Comparison of ENCODE assay signal across 1 cellular context in the genomic region with DNA sequence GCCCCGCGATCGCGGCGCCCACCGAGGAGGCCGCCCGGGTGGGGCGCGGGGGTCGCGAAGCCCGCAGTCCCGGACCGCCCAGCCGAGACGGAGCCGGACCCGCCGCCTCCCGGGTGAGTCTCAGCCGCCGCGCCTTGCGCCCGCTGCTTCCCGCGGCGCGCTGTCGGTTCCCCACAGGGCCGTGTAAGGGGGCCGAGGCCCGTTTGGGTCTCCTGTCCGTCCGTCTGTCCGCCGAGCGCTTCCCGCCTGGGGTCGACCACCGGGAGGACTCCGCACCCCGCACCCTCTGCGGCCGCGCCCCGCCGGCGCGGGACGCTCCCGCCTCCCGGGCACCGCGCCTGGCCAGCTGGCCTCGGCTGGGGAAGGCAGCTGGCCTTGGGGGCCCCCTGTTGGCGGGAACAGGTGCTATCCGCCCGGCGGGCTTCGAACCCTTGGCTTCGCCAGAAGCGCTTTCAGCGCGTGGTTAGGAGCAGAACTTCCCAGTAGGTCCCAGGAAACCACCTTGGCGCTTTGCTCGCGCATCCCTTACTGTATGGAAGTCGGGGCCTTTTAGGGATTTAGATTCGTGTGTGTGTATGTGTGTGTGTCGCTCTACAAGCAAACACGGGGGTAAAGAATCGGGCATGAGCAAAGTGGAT.
TF ChIP-seq lines count a peak whose summit lies in the region.

No MANE protein-coding gene starts in this region.

TF ChIP-seq in K562, 482 proteins besides CTCF, POLR2A, EP300 and RAD21 (continued from another document):
- TF ChIP-seq, protein P1, sequence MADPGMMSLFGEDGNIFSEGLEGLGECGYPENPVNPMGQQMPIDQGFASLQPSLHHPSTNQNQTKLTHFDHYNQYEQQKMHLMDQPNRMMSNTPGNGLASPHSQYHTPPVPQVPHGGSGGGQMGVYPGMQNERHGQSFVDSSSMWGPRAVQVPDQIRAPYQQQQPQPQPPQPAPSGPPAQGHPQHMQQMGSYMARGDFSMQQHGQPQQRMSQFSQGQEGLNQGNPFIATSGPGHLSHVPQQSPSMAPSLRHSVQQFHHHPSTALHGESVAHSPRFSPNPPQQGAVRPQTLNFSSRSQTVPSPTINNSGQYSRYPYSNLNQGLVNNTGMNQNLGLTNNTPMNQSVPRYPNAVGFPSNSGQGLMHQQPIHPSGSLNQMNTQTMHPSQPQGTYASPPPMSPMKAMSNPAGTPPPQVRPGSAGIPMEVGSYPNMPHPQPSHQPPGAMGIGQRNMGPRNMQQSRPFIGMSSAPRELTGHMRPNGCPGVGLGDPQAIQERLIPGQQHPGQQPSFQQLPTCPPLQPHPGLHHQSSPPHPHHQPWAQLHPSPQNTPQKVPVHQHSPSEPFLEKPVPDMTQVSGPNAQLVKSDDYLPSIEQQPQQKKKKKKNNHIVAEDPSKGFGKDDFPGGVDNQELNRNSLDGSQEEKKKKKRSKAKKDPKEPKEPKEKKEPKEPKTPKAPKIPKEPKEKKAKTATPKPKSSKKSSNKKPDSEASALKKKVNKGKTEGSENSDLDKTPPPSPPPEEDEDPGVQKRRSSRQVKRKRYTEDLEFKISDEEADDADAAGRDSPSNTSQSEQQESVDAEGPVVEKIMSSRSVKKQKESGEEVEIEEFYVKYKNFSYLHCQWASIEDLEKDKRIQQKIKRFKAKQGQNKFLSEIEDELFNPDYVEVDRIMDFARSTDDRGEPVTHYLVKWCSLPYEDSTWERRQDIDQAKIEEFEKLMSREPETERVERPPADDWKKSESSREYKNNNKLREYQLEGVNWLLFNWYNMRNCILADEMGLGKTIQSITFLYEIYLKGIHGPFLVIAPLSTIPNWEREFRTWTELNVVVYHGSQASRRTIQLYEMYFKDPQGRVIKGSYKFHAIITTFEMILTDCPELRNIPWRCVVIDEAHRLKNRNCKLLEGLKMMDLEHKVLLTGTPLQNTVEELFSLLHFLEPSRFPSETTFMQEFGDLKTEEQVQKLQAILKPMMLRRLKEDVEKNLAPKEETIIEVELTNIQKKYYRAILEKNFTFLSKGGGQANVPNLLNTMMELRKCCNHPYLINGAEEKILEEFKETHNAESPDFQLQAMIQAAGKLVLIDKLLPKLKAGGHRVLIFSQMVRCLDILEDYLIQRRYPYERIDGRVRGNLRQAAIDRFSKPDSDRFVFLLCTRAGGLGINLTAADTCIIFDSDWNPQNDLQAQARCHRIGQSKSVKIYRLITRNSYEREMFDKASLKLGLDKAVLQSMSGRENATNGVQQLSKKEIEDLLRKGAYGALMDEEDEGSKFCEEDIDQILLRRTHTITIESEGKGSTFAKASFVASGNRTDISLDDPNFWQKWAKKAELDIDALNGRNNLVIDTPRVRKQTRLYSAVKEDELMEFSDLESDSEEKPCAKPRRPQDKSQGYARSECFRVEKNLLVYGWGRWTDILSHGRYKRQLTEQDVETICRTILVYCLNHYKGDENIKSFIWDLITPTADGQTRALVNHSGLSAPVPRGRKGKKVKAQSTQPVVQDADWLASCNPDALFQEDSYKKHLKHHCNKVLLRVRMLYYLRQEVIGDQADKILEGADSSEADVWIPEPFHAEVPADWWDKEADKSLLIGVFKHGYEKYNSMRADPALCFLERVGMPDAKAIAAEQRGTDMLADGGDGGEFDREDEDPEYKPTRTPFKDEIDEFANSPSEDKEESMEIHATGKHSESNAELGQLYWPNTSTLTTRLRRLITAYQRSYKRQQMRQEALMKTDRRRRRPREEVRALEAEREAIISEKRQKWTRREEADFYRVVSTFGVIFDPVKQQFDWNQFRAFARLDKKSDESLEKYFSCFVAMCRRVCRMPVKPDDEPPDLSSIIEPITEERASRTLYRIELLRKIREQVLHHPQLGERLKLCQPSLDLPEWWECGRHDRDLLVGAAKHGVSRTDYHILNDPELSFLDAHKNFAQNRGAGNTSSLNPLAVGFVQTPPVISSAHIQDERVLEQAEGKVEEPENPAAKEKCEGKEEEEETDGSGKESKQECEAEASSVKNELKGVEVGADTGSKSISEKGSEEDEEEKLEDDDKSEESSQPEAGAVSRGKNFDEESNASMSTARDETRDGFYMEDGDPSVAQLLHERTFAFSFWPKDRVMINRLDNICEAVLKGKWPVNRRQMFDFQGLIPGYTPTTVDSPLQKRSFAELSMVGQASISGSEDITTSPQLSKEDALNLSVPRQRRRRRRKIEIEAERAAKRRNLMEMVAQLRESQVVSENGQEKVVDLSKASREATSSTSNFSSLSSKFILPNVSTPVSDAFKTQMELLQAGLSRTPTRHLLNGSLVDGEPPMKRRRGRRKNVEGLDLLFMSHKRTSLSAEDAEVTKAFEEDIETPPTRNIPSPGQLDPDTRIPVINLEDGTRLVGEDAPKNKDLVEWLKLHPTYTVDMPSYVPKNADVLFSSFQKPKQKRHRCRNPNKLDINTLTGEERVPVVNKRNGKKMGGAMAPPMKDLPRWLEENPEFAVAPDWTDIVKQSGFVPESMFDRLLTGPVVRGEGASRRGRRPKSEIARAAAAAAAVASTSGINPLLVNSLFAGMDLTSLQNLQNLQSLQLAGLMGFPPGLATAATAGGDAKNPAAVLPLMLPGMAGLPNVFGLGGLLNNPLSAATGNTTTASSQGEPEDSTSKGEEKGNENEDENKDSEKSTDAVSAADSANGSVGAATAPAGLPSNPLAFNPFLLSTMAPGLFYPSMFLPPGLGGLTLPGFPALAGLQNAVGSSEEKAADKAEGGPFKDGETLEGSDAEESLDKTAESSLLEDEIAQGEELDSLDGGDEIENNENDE (IDR thresholded peaks at IDR 0.05; ENCODE audit: low read depth, low read length), result no peak
- TF ChIP-seq ZSCAN32 (CRISPR knock-in tag; IDR thresholded peaks at IDR 0.05) (no peak), ARNT (IDR thresholded peaks at IDR 0.05) (no peak), ASH1L (IDR thresholded peaks at IDR 0.05; ENCODE audit: borderline replicate concordance, low read depth, partially characterized antibody) (no peak), ZBTB7A (IDR thresholded peaks at IDR 0.05; ENCODE audit: borderline replicate concordance, control insufficient read depth, low read depth, low read length) (no peak; the same call in 1 of the 2 replicates), NELFE (IDR thresholded peaks at IDR 0.05; ENCODE audit: insufficient read depth, insufficient read length) (no peak)
- TF ChIP-seq, protein P2, sequence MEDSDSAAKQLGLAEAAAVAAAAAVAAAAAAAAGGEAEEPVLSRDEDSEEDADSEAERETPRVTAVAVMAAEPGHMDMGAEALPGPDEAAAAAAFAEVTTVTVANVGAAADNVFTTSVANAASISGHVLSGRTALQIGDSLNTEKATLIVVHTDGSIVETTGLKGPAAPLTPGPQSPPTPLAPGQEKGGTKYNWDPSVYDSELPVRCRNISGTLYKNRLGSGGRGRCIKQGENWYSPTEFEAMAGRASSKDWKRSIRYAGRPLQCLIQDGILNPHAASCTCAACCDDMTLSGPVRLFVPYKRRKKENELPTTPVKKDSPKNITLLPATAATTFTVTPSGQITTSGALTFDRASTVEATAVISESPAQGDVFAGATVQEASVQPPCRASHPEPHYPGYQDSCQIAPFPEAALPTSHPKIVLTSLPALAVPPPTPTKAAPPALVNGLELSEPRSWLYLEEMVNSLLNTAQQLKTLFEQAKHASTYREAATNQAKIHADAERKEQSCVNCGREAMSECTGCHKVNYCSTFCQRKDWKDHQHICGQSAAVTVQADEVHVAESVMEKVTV (CRISPR knock-in tag; IDR thresholded peaks at IDR 0.05), result no peak
